In genomic region chr13:20798027-20798426, GRCh38 we compare ENCODE assay signal across 21 cellular contexts. TPM values are rescaled to one million over a fixed set of nuclear protein-coding genes. Genes with fewer than 3 reads are reported as not detected.
A peak's percentile ranks its signal among the peaks of the same experiment; 100 is the strongest.
DNase-seq lines count a peak whose midpoint lies in the region; ATAC-seq and TF ChIP-seq lines count a peak whose summit lies in the region.
"Had no signal": no experiment of that assay in that cellular context is flagged by ENCODE, and none has a peak within 500 bp of the region (broad histone marks: within the 10 kb centered on the region; RNA-seq: fewer than 3 reads in every experiment).

No MANE protein-coding gene starts in this region.

- peaks cover 37% of the 10 kb centered on the region for H3K4me1 ChIP-seq in cardiac muscle cell (ENCODE audit: low read depth)
- H3K4me1 ChIP-seq in endodermal cell (ENCODE audit: control insufficient read depth, insufficient read depth, low read length), result no peaks in the 10 kb centered on the region
- peaks cover 6% of the 10 kb centered on the region for H3K4me1 ChIP-seq in suprapubic skin
- H3K4me1 ChIP-seq in colonic mucosa, result no peaks in the 10 kb centered on the region
- H3K4me1 ChIP-seq: A549, foreskin keratinocyte, HAP-1, neural progenitor cell had no signal

- no peaks in the 10 kb centered on the region for H3K27me3 Mint-ChIP-seq in endodermal cell (ENCODE audit: insufficient read depth)
- H3K27me3 Mint-ChIP-seq: activated naive CD4-positive, alpha-beta T cell treated with anti-CD3 and anti-CD28 coated beads, Interleukin-2, amount 10 ng/mL, durations not matched to agents 7 days and 5 days had no signal

- peaks cover 53% of the 10 kb centered on the region for H3K36me3 Mint-ChIP-seq in endodermal cell (ENCODE audit: low read depth)

- H3K9me3 Mint-ChIP-seq in endodermal cell, result no peaks in the 10 kb centered on the region
- H3K9me3 Mint-ChIP-seq: activated naive CD4-positive, alpha-beta T cell treated with anti-CD3 and anti-CD28 coated beads, Interleukin-2, amount 10 ng/mL, durations not matched to agents 7 days and 5 days; mesothelial cell of epicardium; neural progenitor cell had no signal

- peak overlapping the region; percentile 39 for H3K27ac Mint-ChIP-seq in endodermal cell
- H3K27ac Mint-ChIP-seq: mesothelial cell of epicardium, neural progenitor cell had no signal

- H3K4me3 ChIP-seq in cardiac muscle cell (no peak overlapping the region), endodermal cell (ENCODE audit: low read length) (no peak overlapping the region), suprapubic skin (no peak overlapping the region), colonic mucosa (no peak overlapping the region)
- H3K4me3 ChIP-seq: A549, BLaER1, coronary artery, HAP-1, neural progenitor cell had no signal

- ATAC-seq in left cardiac atrium, result no peak
- ATAC-seq: A549, foreskin keratinocyte, SK-N-SH treated with all-trans-retinoic acid at 6 μM for 48 hours had no signal

- H3K4me3 Mint-ChIP-seq in endodermal cell, result no peak overlapping the region
- H3K4me3 Mint-ChIP-seq: activated naive CD4-positive, alpha-beta T cell treated with anti-CD3 and anti-CD28 coated beads, Interleukin-2, amount 10 ng/mL, durations not matched to agents 7 days and 5 days; mesothelial cell of epicardium; neural progenitor cell had no signal

- H3K36me3 ChIP-seq in cardiac muscle cell, result peaks cover 91% of the 10 kb centered on the region
- peaks cover 73% of the 10 kb centered on the region for H3K36me3 ChIP-seq in endodermal cell (ENCODE audit: control insufficient read depth, insufficient read depth, low read length)
- H3K36me3 ChIP-seq in suprapubic skin, result peaks cover 41% of the 10 kb centered on the region
- peaks cover 4% of the 10 kb centered on the region for H3K36me3 ChIP-seq in colonic mucosa

- H3K9me3 ChIP-seq in cardiac muscle cell (ENCODE audit: low read depth) (no peaks in the 10 kb centered on the region), endodermal cell (ENCODE audit: control insufficient read depth, low read length) (no peaks in the 10 kb centered on the region), suprapubic skin (no peaks in the 10 kb centered on the region), colonic mucosa (no peaks in the 10 kb centered on the region)
- H3K9me3 ChIP-seq: A549, BLaER1, HAP-1 had no signal

- H3K27me3 ChIP-seq in cardiac muscle cell, result no peaks in the 10 kb centered on the region
- H3K27me3 ChIP-seq in endodermal cell (ENCODE audit: control insufficient read depth, insufficient read depth, low read length, poor library complexity, severe bottlenecking), result no peaks in the 10 kb centered on the region
- H3K27me3 ChIP-seq in suprapubic skin, result no peaks in the 10 kb centered on the region
- no peaks in the 10 kb centered on the region for H3K27me3 ChIP-seq in colonic mucosa
- H3K27me3 ChIP-seq: BLaER1, foreskin keratinocyte, neural progenitor cell had no signal

- H3K27ac ChIP-seq in cardiac muscle cell, result peak overlapping the region; percentile 75
- no peak overlapping the region for H3K27ac ChIP-seq in endodermal cell (ENCODE audit: low read depth, low read length)
- H3K27ac ChIP-seq in suprapubic skin, result peak overlapping the region; percentile 27
- no peak overlapping the region for H3K27ac ChIP-seq in colonic mucosa
- H3K27ac ChIP-seq: A549, BLaER1, coronary artery, epithelial cell of prostate, foreskin keratinocyte, neural progenitor cell had no signal

- no peak for TF ChIP-seq EP300 in suprapubic skin (IDR thresholded peaks at IDR 0.05)

- WGBS in endodermal cell (ENCODE audit: insufficient coverage in 1 of 2, insufficient read length in 1 of 2), 2 experiments, result 83 to 98% methylated on average over 3 to 4 of the region's 4 CpGs
- 89% methylated on average over 4 of the region's 4 CpGs for WGBS in suprapubic skin

- DNase-seq in cardiac muscle cell (ENCODE audit: low read depth in 1 of 2, low spot score in 1 of 2) (no peak), left cardiac atrium (no peak), OCI-M1 (lab: John Stamatoyannopoulos, UW) (peak; percentile 49), endodermal cell (no peak), suprapubic skin (ENCODE audit: low spot score in 2 of 2) (no peak), foreskin melanocyte (no peak), iPS-NIHi11 (ENCODE audit: low spot score) (no peak), colonic mucosa (no peak)
- DNase-seq: activated CD4-positive, alpha-beta T cell treated with anti-CD3 and anti-CD28 coated beads for 48 hours; activated naive CD4-positive, alpha-beta T cell treated with anti-CD3 and anti-CD28 coated beads, Interleukin-2, amount 10 ng/mL, durations not matched to agents 7 days and 5 days; foreskin keratinocyte; NCI-H187 treated with DMSO at 0.1 percent for 48 hours; stimulated activated CD4-positive, alpha-beta T cell treated with anti-CD3 and anti-CD28 coated beads, Interleukin-4, amount 100 ng/mL, for 24 hours had no signal

- intact Hi-C loops in left cardiac atrium (cut with DNase I) (no loop called here), colonic mucosa (cut with DNase I) (no loop called here)

- TF ChIP-seq CTCF in cardiac muscle cell (IDR thresholded peaks at IDR 0.05; ENCODE audit: low read depth, low read length) (no peak), endodermal cell (conservative IDR thresholded peaks at IDR 0.05) (no peak), suprapubic skin (IDR thresholded peaks at IDR 0.05) (no peak), colonic mucosa (IDR thresholded peaks at IDR 0.05) (no peak)

- no peaks in the 10 kb centered on the region for H3K4me1 Mint-ChIP-seq in endodermal cell
- H3K4me1 Mint-ChIP-seq: mesothelial cell of epicardium, neural progenitor cell had no signal

- H3K9ac ChIP-seq in endodermal cell (ENCODE audit: extremely low read depth, low read length, poor library complexity, severe bottlenecking) (no peak overlapping the region), colonic mucosa (ENCODE audit: low read depth in 2 of 2, low read length in 2 of 2) (no peak overlapping the region)
- H3K9ac ChIP-seq: BLaER1, neural progenitor cell had no signal

- no peak for TF ChIP-seq POLR2A in suprapubic skin (IDR thresholded peaks at IDR 0.05)

RNA-seq across cellular contexts. Expression of gene EEF1AKMT1, which starts 24.3 kb away (rescaled TPM):
- 4.2 and 7.2 TPM in 2 replicates for total RNA-seq in cardiac muscle cell
- polyA plus RNA-seq in cardiac muscle cell, result 11.5 and 18.3 TPM in 2 replicates
- 10 to 100 TPM in 1 of 2 donors, 1 to 10 TPM in 1; 9.4 to 13.1 TPM for total RNA-seq in left cardiac atrium
- 1 to 10 TPM; 7.6 to 8.1 TPM for total RNA-seq in endodermal cell
- 10.2 TPM for polyA plus RNA-seq in endodermal cell (2013, experiment 1 of 2)
- polyA plus RNA-seq in endodermal cell (2013, experiment 2 of 2), result 10.1 TPM
- total RNA-seq in suprapubic skin, result 10 to 100 TPM in 1 of 4 donors, 1 to 10 TPM in 3; 2.0 to 24.7 (median 4.7) TPM
- total RNA-seq in colonic mucosa, result 1 to 10 TPM; 4.8 to 5.2 TPM

Comparison
In these comparisons a context has a peak if more than half of its experiments do, and no peak if none do; other contexts are left out.
1. H3K27ac ChIP-seq: peak in cardiac muscle cell (single experiment) and suprapubic skin (single experiment); none in endodermal cell (single experiment) and colonic mucosa (single experiment).